ENCODE assay signal across 8 cellular contexts in the genomic region with DNA sequence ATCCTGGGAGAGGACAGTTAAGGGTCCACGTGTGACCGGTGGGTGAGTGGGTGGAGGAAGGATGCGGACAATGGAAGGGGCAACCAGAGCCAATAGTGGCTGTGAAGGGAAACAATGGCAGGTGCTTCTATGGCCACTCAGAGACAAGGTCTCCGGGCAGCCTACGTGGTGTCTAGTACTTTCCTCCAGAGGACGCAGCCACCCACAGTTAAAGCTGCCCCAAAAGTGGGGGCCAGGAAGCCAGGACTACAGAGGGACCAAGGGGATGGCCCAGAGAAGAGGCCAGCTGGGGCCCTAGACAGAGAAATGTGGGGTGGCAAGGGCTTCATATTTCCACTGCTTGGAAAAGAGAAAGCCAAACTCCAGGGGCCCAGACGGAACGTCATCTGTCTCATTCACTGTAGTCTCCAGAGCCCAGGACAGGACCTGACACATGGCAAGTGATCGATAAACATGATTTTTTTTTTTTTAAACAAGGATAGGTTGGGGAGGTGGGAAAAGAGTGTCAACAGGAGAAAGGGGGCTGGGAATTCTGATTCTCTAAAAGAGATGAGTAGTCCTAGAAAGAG. TPM values are rescaled to one million over a fixed set of nuclear protein-coding genes. Genes with fewer than 3 reads are reported as not detected.
DNase-seq lines count a peak whose midpoint lies in the region; ATAC-seq and TF ChIP-seq lines count a peak whose summit lies in the region.

No MANE protein-coding gene starts in this region.

- POLR2A ChIA-PET in activated CD4-positive, alpha-beta T cell treated with anti-CD3 and anti-CD28 coated beads, Interleukin-2, amount 10 ng/mL, durations not matched to agents 7 days and 5 days (lab: Charles Lee) = no interaction called here

- peaks cover 8% of the 10 kb centered on the region for H3K36me3 Mint-ChIP-seq in activated CD4-positive, alpha-beta T cell treated with anti-CD3 and anti-CD28 coated beads, Interleukin-2, amount 10 ng/mL, durations not matched to agents 7 days and 5 days (ENCODE audit: low read depth)

- intact Hi-C loops in left lung (cut with DNase I) = no loop called here

- WGBS in thymus = 92% methylated on average over 9 of the region's 9 CpGs

- H3K27me3 Mint-ChIP-seq in activated CD4-positive, alpha-beta T cell treated with anti-CD3 and anti-CD28 coated beads, Interleukin-2, amount 10 ng/mL, durations not matched to agents 7 days and 5 days = no peaks in the 10 kb centered on the region

- no peak overlapping the region for H3K27ac Mint-ChIP-seq in activated CD4-positive, alpha-beta T cell treated with anti-CD3 and anti-CD28 coated beads, Interleukin-2, amount 10 ng/mL, durations not matched to agents 7 days and 5 days

- no peak for TF ChIP-seq CTCF in left lung (IDR thresholded peaks at IDR 0.05)

- no peak for ATAC-seq in left lung

- H3K9me3 ChIP-seq in left lung (no peaks in the 10 kb centered on the region), thymus (ENCODE audit: control insufficient read depth) (no peaks in the 10 kb centered on the region)

- H3K36me3 ChIP-seq in left lung = peaks cover 0 to 28% of the 10 kb centered on the region in 2 donors
- peaks cover 22% of the 10 kb centered on the region for H3K36me3 ChIP-seq in thymus (ENCODE audit: control insufficient read depth, insufficient read depth)

- H3K4me1 ChIP-seq in left lung (peaks cover 31 to 75% of the 10 kb centered on the region in 2 donors), thymus (ENCODE audit: control insufficient read depth, insufficient read depth, low read length) (peaks cover 40% of the 10 kb centered on the region)

- H3K9me3 Mint-ChIP-seq in activated CD4-positive, alpha-beta T cell treated with anti-CD3 and anti-CD28 coated beads, Interleukin-2, amount 10 ng/mL, durations not matched to agents 7 days and 5 days = no peaks in the 10 kb centered on the region

- CTCF ChIA-PET in activated CD4-positive, alpha-beta T cell treated with anti-CD3 and anti-CD28 coated beads, Interleukin-2, amount 10 ng/mL, durations not matched to agents 7 days and 5 days (lab: Charles Lee) = interaction anchor here (1.1 to 6.3 kb wide), 4 partner anchors 11 to 464 kb away, joined by 3 to 68 read pairs (median 5); partner anchors contain the start of gene WRAP53

- DNase-seq in activated CD4-positive, alpha-beta T cell treated with anti-CD3 and anti-CD28 coated beads, Interleukin-2, amount 10 ng/mL, durations not matched to agents 7 days and 5 days = no peak
- DNase-seq in activated CD4-positive, alpha-beta T cell treated with anti-CD3 and anti-CD28 coated beads, Interleukin-2, amount 50 U/mL, for 1 hour = no peak
- DNase-seq in left lung (peak in 1 of 2 donors; percentile 36), amygdala (lab: John Stamatoyannopoulos, UW) (no peak), NCI-H1694 (lab: John Stamatoyannopoulos, UW) (no peak), KG1 (lab: John Stamatoyannopoulos, UW) (no peak)

- peak overlapping the region; percentile 84 for H3K4me3 Mint-ChIP-seq in activated CD4-positive, alpha-beta T cell treated with anti-CD3 and anti-CD28 coated beads, Interleukin-2, amount 10 ng/mL, durations not matched to agents 7 days and 5 days

- peak overlapping the region in 1 of 2 donors; percentile 88 for H3K4me3 ChIP-seq in left lung
- H3K4me3 ChIP-seq in thymus (ENCODE audit: low read length) = no peak overlapping the region

- H3K4me1 Mint-ChIP-seq in activated CD4-positive, alpha-beta T cell treated with anti-CD3 and anti-CD28 coated beads, Interleukin-2, amount 10 ng/mL, durations not matched to agents 7 days and 5 days = peaks cover 27% of the 10 kb centered on the region

- peak overlapping the region; percentile 100 for H3K27ac ChIP-seq in angular gyrus (ENCODE audit: low read depth, low read length)
- H3K27ac ChIP-seq in left lung = peak overlapping the region; percentile 97 to 100
- peak overlapping the region; percentile 74 for H3K27ac ChIP-seq in thymus (ENCODE audit: low read depth)

- no peaks in the 10 kb centered on the region for H3K27me3 ChIP-seq in left lung
- no peaks in the 10 kb centered on the region for H3K27me3 ChIP-seq in thymus (ENCODE audit: control insufficient read depth, insufficient read depth)

RNA-seq across cellular contexts. Expression of gene PER1, which starts 0.9 kb away (rescaled TPM):
- total RNA-seq in activated CD4-positive, alpha-beta T cell treated with anti-CD3 and anti-CD28 coated beads, Interleukin-2, amount 10 ng/mL, durations not matched to agents 7 days and 5 days = 10 to 100 TPM; 26.9 to 28.7 TPM
- 100 to 1,000 TPM; 101 to 111 TPM for total RNA-seq in left lung
- polyA plus RNA-seq in thymus = 71.9 TPM

RNA-seq across cellular contexts. Expression of gene VAMP2, which starts 9.7 kb away (rescaled TPM):
- 10 to 100 TPM; 71.1 to 79.1 TPM for total RNA-seq in activated CD4-positive, alpha-beta T cell treated with anti-CD3 and anti-CD28 coated beads, Interleukin-2, amount 10 ng/mL, durations not matched to agents 7 days and 5 days
- 10 to 100 TPM; 48.3 to 48.9 TPM for total RNA-seq in left lung
- 73.9 TPM for polyA plus RNA-seq in thymus

RNA-seq across cellular contexts. Expression of gene TMEM107, which starts 23.1 kb away (rescaled TPM):
- total RNA-seq in activated CD4-positive, alpha-beta T cell treated with anti-CD3 and anti-CD28 coated beads, Interleukin-2, amount 10 ng/mL, durations not matched to agents 7 days and 5 days = 10 to 100 TPM; 34.8 to 37.2 TPM
- 10 to 100 TPM; 15.0 to 15.9 TPM for total RNA-seq in left lung
- polyA plus RNA-seq in thymus = 21.3 TPM

RNA-seq across cellular contexts. Expression of gene HES7, which starts 29.2 kb away (rescaled TPM):
- under 1 TPM; 0.15 to 0.20 TPM for total RNA-seq in activated CD4-positive, alpha-beta T cell treated with anti-CD3 and anti-CD28 coated beads, Interleukin-2, amount 10 ng/mL, durations not matched to agents 7 days and 5 days
- under 1 TPM in 1 of 2 donors, not detected in 1; 0.52 TPM for total RNA-seq in left lung
- polyA plus RNA-seq in thymus = 0.75 TPM

RNA-seq across cellular contexts. Expression of gene ALOXE3, which starts 34.8 kb away (rescaled TPM):
- total RNA-seq in activated CD4-positive, alpha-beta T cell treated with anti-CD3 and anti-CD28 coated beads, Interleukin-2, amount 10 ng/mL, durations not matched to agents 7 days and 5 days = not detected
- total RNA-seq in left lung = under 1 TPM; 0.23 to 0.55 TPM
- 1.2 TPM for polyA plus RNA-seq in thymus
